9 cellular contexts compared by ENCODE assay signal in the genomic region with DNA sequence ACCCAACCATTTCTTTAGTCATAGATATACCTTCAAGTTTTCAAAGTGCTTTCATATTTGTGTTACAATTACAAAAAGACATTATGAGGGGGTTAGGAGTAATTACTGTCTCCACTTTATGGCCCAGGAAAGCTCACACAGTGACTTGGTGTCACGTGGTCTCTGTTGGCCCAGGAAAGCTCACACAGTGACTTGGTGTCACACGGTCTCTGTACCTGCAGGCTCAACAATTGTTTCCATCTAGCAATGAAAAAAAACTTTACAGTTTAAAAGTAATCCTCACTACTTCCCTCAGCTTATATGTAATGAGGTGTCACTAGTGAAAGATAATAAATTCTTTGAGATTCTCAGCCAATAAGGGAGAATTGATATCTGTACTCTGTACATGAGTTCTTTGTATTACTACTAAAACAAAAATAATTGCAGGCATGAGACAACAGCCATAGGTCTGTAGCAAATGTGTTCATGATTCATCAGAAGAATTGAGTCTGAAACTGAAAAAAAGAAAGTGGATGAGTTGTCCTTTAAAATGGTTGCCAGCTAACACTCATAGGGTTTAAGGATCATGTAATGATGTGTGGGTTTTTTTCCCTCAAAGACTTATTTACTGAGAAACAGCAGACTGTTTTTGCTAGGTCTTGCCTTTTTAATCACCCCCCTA. TPM values are rescaled to one million over a fixed set of nuclear protein-coding genes. Genes with fewer than 3 reads are reported as not detected.
DNase-seq lines count a peak whose midpoint lies in the region; ATAC-seq and TF ChIP-seq lines count a peak whose summit lies in the region.
"Had no signal": no experiment of that assay in that cellular context is flagged by ENCODE, and none has a peak within 500 bp of the region (broad histone marks: within the 10 kb centered on the region; RNA-seq: fewer than 3 reads in every experiment).

No MANE protein-coding gene starts in this region.

- WGBS in esophagus, 2 donors, result 57 to 69% methylated on average over 2 of the region's 2 CpGs

- H3K36me3 ChIP-seq in RWPE2 (ENCODE audit: low read depth) (peaks cover 17% of the 10 kb centered on the region), esophagus (ENCODE audit: control insufficient read depth in 2 of 2, insufficient read depth in 2 of 2, low read length in 1 of 2) (no peaks in the 10 kb centered on the region), BE2C (peaks cover 6% of the 10 kb centered on the region; the same call in 1 of the 2 replicates)

- H3K4me1 ChIP-seq in RWPE2 (ENCODE audit: insufficient read depth, poor library complexity, severe bottlenecking) (peaks cover 38% of the 10 kb centered on the region), esophagus (ENCODE audit: control insufficient read depth in 2 of 2, insufficient read depth in 2 of 2, low read length in 1 of 2) (peaks cover 0 to 2% of the 10 kb centered on the region in 2 donors), BE2C (peaks cover 7% of the 10 kb centered on the region)

- TF ChIP-seq CTCF in RWPE2 (IDR thresholded peaks at IDR 0.05; ENCODE audit: poor library complexity, severe bottlenecking) (no peak), BE2C (IDR thresholded peaks at IDR 0.05; ENCODE audit: low read depth, low read length) (no peak)

- H3K27me3 ChIP-seq in RWPE2 (ENCODE audit: insufficient read depth, poor library complexity, severe bottlenecking) (no peaks in the 10 kb centered on the region), esophagus (ENCODE audit: control insufficient read depth in 1 of 2, insufficient read depth in 2 of 2, low read length in 2 of 2) (no peaks in the 10 kb centered on the region), BE2C (no peaks in the 10 kb centered on the region)

- peak; percentile 43 for DNase-seq in A172 (ENCODE audit: low spot score)
- no peak for DNase-seq in RWPE2 (ENCODE audit: low spot score)
- DNase-seq in NCI-H2081 (lab: John Stamatoyannopoulos, UW), result no peak
- DNase-seq in BE2C, result no peak
- DNase-seq: DMS79 had no signal

- H3K9me3 ChIP-seq in RWPE2 (ENCODE audit: severe bottlenecking), result no peaks in the 10 kb centered on the region
- H3K9me3 ChIP-seq in esophagus (ENCODE audit: control insufficient read depth in 2 of 2, insufficient read depth in 1 of 2, low read depth in 1 of 2, low read length in 1 of 2), result no peaks in the 10 kb centered on the region
- H3K9me3 ChIP-seq in BE2C, result no peaks in the 10 kb centered on the region

- H3K27ac ChIP-seq in RWPE2 (ENCODE audit: poor library complexity, severe bottlenecking) (peak overlapping the region; percentile 17), esophagus (ENCODE audit: low read depth in 2 of 2, low read length in 1 of 2) (peak overlapping the region; percentile 17 to 75)

- ATAC-seq in GM18858 (IDR thresholded peaks at IDR 0.05; ENCODE audit: unreplicated experiment), result peak; percentile 43
- peak; percentile 48; the same call in 2 of the 3 replicates for ATAC-seq in RWPE2 (ENCODE audit: low read depth)
- ATAC-seq in HG03039 (IDR thresholded peaks at IDR 0.05; ENCODE audit: unreplicated experiment), result no peak
- ATAC-seq in HG03342 (IDR thresholded peaks at IDR 0.05; ENCODE audit: unreplicated experiment), result no peak

- H3K4me3 ChIP-seq in RWPE2 (ENCODE audit: severe bottlenecking) (no peak overlapping the region), esophagus (ENCODE audit: low read depth in 1 of 2, low read length in 2 of 2) (no peak overlapping the region), BE2C (ENCODE audit: low read depth, low read length) (no peak overlapping the region)

RNA-seq across cellular contexts. Expression of a gene that starts 10.9 kb away (rescaled TPM):
- total RNA-seq in A172 (2014; rRNA removed; shearing (Covaris generic)), result 84.1 and 84.9 TPM in 2 replicates
- polyA plus RNA-seq in esophagus, result 10 to 100 TPM; 25.8 to 43.0 TPM
- polyA plus RNA-seq in BE2C (2012; ENCODE audit: insufficient read depth, insufficient read length, low read depth), result 162 TPM

RNA-seq across cellular contexts. Expression of a gene that starts 35.3 kb away (rescaled TPM):
- total RNA-seq in A172 (2014; rRNA removed; shearing (Covaris generic)), result 141 and 265 TPM in 2 replicates
- polyA plus RNA-seq in esophagus, result 10 to 100 TPM; 24.3 to 26.4 TPM
- polyA plus RNA-seq in BE2C (2012; ENCODE audit: insufficient read depth, insufficient read length, low read depth), result 183 TPM

RNA-seq across cellular contexts. Expression of a gene that starts 43.6 kb away (rescaled TPM):
- 174 and 175 TPM in 2 replicates for total RNA-seq in A172 (2014; rRNA removed; shearing (Covaris generic))
- polyA plus RNA-seq in esophagus, result 10 to 100 TPM; 50.1 to 84.0 TPM
- polyA plus RNA-seq in BE2C (2012; ENCODE audit: insufficient read depth, insufficient read length, low read depth), result 313 TPM

Comparison
In these comparisons a context has a peak if more than half of its experiments do, and no peak if none do; other contexts are left out.
1. ATAC-seq: peak in GM18858 (single experiment) and RWPE2 (single experiment); none in HG03039 (single experiment) and HG03342 (single experiment).